Comparison of ENCODE assay signal across 8 cellular contexts in genomic region chr14:37198273-37198598, GRCh38. TPM values are rescaled to one million over a fixed set of nuclear protein-coding genes. Genes with fewer than 3 reads are reported as not detected.
DNase-seq lines count a peak whose midpoint lies in the region; ATAC-seq, FAIRE-seq and TF ChIP-seq lines count a peak whose summit lies in the region.

No MANE protein-coding gene starts in this region.

- H3K27ac ChIP-seq in angular gyrus (ENCODE audit: low read depth, low read length) (peak overlapping the region; percentile 29), iPS-20b (ENCODE audit: low read length) (no peak overlapping the region), small intestine (ENCODE audit: low read depth in 1 of 2, low read length in 1 of 2) (peak overlapping the region; percentile 72 to 92)

- no peaks in the 10 kb centered on the region for H3K27me3 ChIP-seq in iPS-20b (ENCODE audit: insufficient read depth, low read length)
- H3K27me3 ChIP-seq in small intestine (ENCODE audit: control insufficient read depth in 2 of 2, insufficient read depth in 2 of 2, low read length in 2 of 2), result no peaks in the 10 kb centered on the region

- H3K27me3 Mint-ChIP-seq in HFFc6 (ENCODE audit: insufficient read depth), result peaks cover 5% of the 10 kb centered on the region

- no peak for DNase-seq in HFFc6
- no peak for DNase-seq in small intestine
- no peak for DNase-seq in activated effector memory CD4-positive, alpha-beta T cell treated with Interleukin-2 at 50 U/mL for 16 hours
- DNase-seq in NCI-H1694 (lab: John Stamatoyannopoulos, UW), result no peak
- DNase-seq in amniotic stem cell (lab: John Stamatoyannopoulos, UW), result no peak

- no peak for ATAC-seq in HG03460 (IDR thresholded peaks at IDR 0.05; ENCODE audit: unreplicated experiment)

- no peaks in the 10 kb centered on the region for H3K9me3 ChIP-seq in iPS-20b (ENCODE audit: insufficient read depth, low read depth, low read length)
- H3K9me3 ChIP-seq in small intestine (ENCODE audit: control insufficient read depth, low read depth), result no peaks in the 10 kb centered on the region

- H3K4me1 ChIP-seq in iPS-20b (ENCODE audit: insufficient read depth, low read length) (peaks cover 9% of the 10 kb centered on the region), small intestine (ENCODE audit: control insufficient read depth in 2 of 2, insufficient read depth in 1 of 2, low read depth in 1 of 2, low read length in 1 of 2) (no peaks in the 10 kb centered on the region)

- H3K4me3 Mint-ChIP-seq in HFFc6, result peak overlapping the region; percentile 98

- H3K4me3 ChIP-seq in iPS-20b (ENCODE audit: low read length) (peak overlapping the region; percentile 86), small intestine (ENCODE audit: low read depth in 1 of 2, low read length in 2 of 2) (peak overlapping the region; percentile 17 to 58)

- WGBS in small intestine, 3 donors, result 4 to 11% (median 7%) methylated on average over 11 of the region's 11 CpGs

- peak overlapping the region; percentile 99 for H3K27ac Mint-ChIP-seq in HFFc6

- peak overlapping the region; percentile 89; the same call in 1 of the 2 replicates for H3K9ac ChIP-seq in iPS-20b (ENCODE audit: low read depth, low read length)

- H3K4me1 Mint-ChIP-seq in HFFc6 (ENCODE audit: low read depth), result peaks cover 52% of the 10 kb centered on the region

- FAIRE-seq in small intestine (lab: Jason Lieb, UNC), result no peak

- H3K36me3 ChIP-seq in iPS-20b (ENCODE audit: insufficient read depth, low read depth, low read length), result no peaks in the 10 kb centered on the region
- no peaks in the 10 kb centered on the region for H3K36me3 ChIP-seq in small intestine (ENCODE audit: control insufficient read depth in 2 of 2, insufficient read depth in 2 of 2, low read length in 2 of 2)

- 0 out of 2 replicates have a peak, but pooled peaks have one; percentile 21 for TF ChIP-seq CTCF in HFFc6 (IDR thresholded peaks at IDR 0.05)

- no peaks in the 10 kb centered on the region for H3K36me3 Mint-ChIP-seq in HFFc6 (ENCODE audit: low read depth)

- no peaks in the 10 kb centered on the region for H3K9me3 Mint-ChIP-seq in HFFc6

RNA-seq across cellular contexts. Expression of gene MIPOL1, which starts 0.5 kb away (rescaled TPM):
- 1 to 10 TPM; 6.5 to 7.7 (median 6.8) TPM for total RNA-seq in HFFc6 (2021; fragmentation: NEBNext Ultra II Directional; extraction: Animal tissue kit (Norgen Biotek cat#: 25700))
- 1 to 10 TPM in 2 of 3 donors, under 1 TPM in 1; 0.45 to 2.4 (median 2.2) TPM for polyA plus RNA-seq in small intestine

RNA-seq across cellular contexts. Expression of gene SLC25A21, which starts 25.8 kb away (rescaled TPM):
- total RNA-seq in HFFc6 (2021; fragmentation: NEBNext Ultra II Directional; extraction: Animal tissue kit (Norgen Biotek cat#: 25700)), result 1 to 10 TPM in 1 of 6 experiments, under 1 TPM in 5; 0.33 to 1.1 (median 0.47) TPM
- polyA plus RNA-seq in small intestine, result 1 to 10 TPM in 2 of 3 donors, under 1 TPM in 1; 0.22 to 1.4 (median 1.2) TPM
